ENCODE assay signal across 8 cellular contexts in genomic region chr12:27523305-27523641, GRCh38. TPM values are rescaled to one million over a fixed set of nuclear protein-coding genes. Genes with fewer than 3 reads are reported as not detected.
DNase-seq lines count a peak whose midpoint lies in the region; ATAC-seq and TF ChIP-seq lines count a peak whose summit lies in the region.

No MANE protein-coding gene starts in this region.

- H3K4me1 Mint-ChIP-seq in activated T-cell treated with anti-CD3 and anti-CD28 coated beads, Interleukin-2, amount 50 U/mL, for 72 hours (ENCODE audit: low read depth), result peaks cover 27% of the 10 kb centered on the region
- peaks cover 19% of the 10 kb centered on the region for H3K4me1 Mint-ChIP-seq in activated CD4-positive, alpha-beta memory T cell treated with anti-CD3 and anti-CD28 coated beads, Interleukin-2, amount 10 ng/mL, durations not matched to agents 7 days and 5 days

- no peak for TF ChIP-seq POLR2A in testis (IDR thresholded peaks at IDR 0.05)

- H3K27me3 ChIP-seq in iPS-20b (ENCODE audit: insufficient read depth, low read length), result peaks cover 15% of the 10 kb centered on the region
- no peaks in the 10 kb centered on the region for H3K27me3 ChIP-seq in testis

- CTCF ChIA-PET in activated CD4-positive, alpha-beta memory T cell treated with anti-CD3 and anti-CD28 coated beads, Interleukin-2, amount 10 ng/mL, durations not matched to agents 7 days and 5 days (lab: Charles Lee), result interaction anchor here (1.6 kb wide), 1 partner anchor 89 kb away, joined by 7 read pairs; no protein-coding TSS in a partner anchor

- no peaks in the 10 kb centered on the region for H3K9me3 Mint-ChIP-seq in activated T-cell treated with anti-CD3 and anti-CD28 coated beads, Interleukin-2, amount 50 U/mL, for 72 hours
- H3K9me3 Mint-ChIP-seq in activated CD4-positive, alpha-beta memory T cell treated with anti-CD3 and anti-CD28 coated beads, Interleukin-2, amount 10 ng/mL, durations not matched to agents 7 days and 5 days, result no peaks in the 10 kb centered on the region

- H3K9me3 ChIP-seq in iPS-20b (ENCODE audit: insufficient read depth, low read depth, low read length) (no peaks in the 10 kb centered on the region), testis (no peaks in the 10 kb centered on the region)

- H3K4me3 ChIP-seq in iPS-20b (ENCODE audit: low read length), result peak overlapping the region; percentile 74
- peak overlapping the region; percentile 66 to 82 for H3K4me3 ChIP-seq in testis

- WGBS in testis, 2 donors, result 1% methylated on average over 6 of the region's 6 CpGs

- no peak for DNase-seq in activated T-cell treated with anti-CD3 and anti-CD28 coated beads, Interleukin-2, amount 50 U/mL, for 72 hours
- DNase-seq in activated T-cell treated with anti-CD3 and anti-CD28 coated beads, Interleukin-2, amount 50 U/mL, for 1 hour, result no peak
- no peak for DNase-seq in activated CD4-positive, alpha-beta memory T cell treated with anti-CD3 and anti-CD28 coated beads, Interleukin-2, amount 10 ng/mL, durations not matched to agents 7 days and 5 days
- DNase-seq in testis (no peak), ecto neural progenitor cell (ENCODE audit: low spot score) (no peak), AG20443 (ENCODE audit: low spot score) (no peak)

- peak; percentile 4 to 6 for ATAC-seq in activated T-cell treated with anti-CD3 and anti-CD28 coated beads, Interleukin-2, amount 50 U/mL, for 72 hours (replicated peaks in 1 of 2)
- ATAC-seq in HG03064 (IDR thresholded peaks at IDR 0.05; ENCODE audit: low read depth, unreplicated experiment), result peak; percentile 3

- no peak for TF ChIP-seq CTCF in testis (IDR thresholded peaks at IDR 0.05)

- H3K36me3 ChIP-seq in iPS-20b (ENCODE audit: insufficient read depth, low read depth, low read length), result no peaks in the 10 kb centered on the region
- H3K36me3 ChIP-seq in testis (ENCODE audit: low read depth, missing control alignments), result no peaks in the 10 kb centered on the region

- H3K4me3 Mint-ChIP-seq in activated T-cell treated with anti-CD3 and anti-CD28 coated beads, Interleukin-2, amount 50 U/mL, for 72 hours, result peak overlapping the region; percentile 93 to 94
- H3K4me3 Mint-ChIP-seq in activated CD4-positive, alpha-beta memory T cell treated with anti-CD3 and anti-CD28 coated beads, Interleukin-2, amount 10 ng/mL, durations not matched to agents 7 days and 5 days, result peak overlapping the region; percentile 90

- H3K4me1 ChIP-seq in iPS-20b (ENCODE audit: insufficient read depth, low read length), result peaks cover 23% of the 10 kb centered on the region; the same call in 1 of the 2 replicates
- H3K4me1 ChIP-seq in testis, result peaks cover 12% of the 10 kb centered on the region

- H3K9ac ChIP-seq in iPS-20b (ENCODE audit: low read depth, low read length), result peak overlapping the region; percentile 84; the same call in 1 of the 2 replicates

- H3K27me3 Mint-ChIP-seq in activated T-cell treated with anti-CD3 and anti-CD28 coated beads, Interleukin-2, amount 50 U/mL, for 72 hours (ENCODE audit: low read depth), result peaks cover 55% of the 10 kb centered on the region
- H3K27me3 Mint-ChIP-seq in activated CD4-positive, alpha-beta memory T cell treated with anti-CD3 and anti-CD28 coated beads, Interleukin-2, amount 10 ng/mL, durations not matched to agents 7 days and 5 days, result peaks cover 38% of the 10 kb centered on the region

- H3K27ac ChIP-seq in iPS-20b (ENCODE audit: low read length) (peak overlapping the region; percentile 19), testis (peak overlapping the region; percentile 87 to 90)

- H3K27ac Mint-ChIP-seq in activated T-cell treated with anti-CD3 and anti-CD28 coated beads, Interleukin-2, amount 50 U/mL, for 72 hours, result peak overlapping the region; percentile 89
- peak overlapping the region; percentile 71 for H3K27ac Mint-ChIP-seq in activated CD4-positive, alpha-beta memory T cell treated with anti-CD3 and anti-CD28 coated beads, Interleukin-2, amount 10 ng/mL, durations not matched to agents 7 days and 5 days

- no peaks in the 10 kb centered on the region for H3K36me3 Mint-ChIP-seq in activated T-cell treated with anti-CD3 and anti-CD28 coated beads, Interleukin-2, amount 50 U/mL, for 72 hours (ENCODE audit: insufficient read depth in 2 of 2)
- no peaks in the 10 kb centered on the region for H3K36me3 Mint-ChIP-seq in activated CD4-positive, alpha-beta memory T cell treated with anti-CD3 and anti-CD28 coated beads, Interleukin-2, amount 10 ng/mL, durations not matched to agents 7 days and 5 days (ENCODE audit: low read depth)

- intact Hi-C loops in testis (cut with DNase I; ENCODE audit: low total_unique reads), result no loop called here

- POLR2A ChIA-PET in activated CD4-positive, alpha-beta memory T cell treated with anti-CD3 and anti-CD28 coated beads, Interleukin-2, amount 10 ng/mL, durations not matched to agents 7 days and 5 days (lab: Charles Lee), result interaction anchor here (0.7 kb wide), 1 partner anchor 139 kb away, joined by 3 read pairs; no protein-coding TSS in a partner anchor

RNA-seq across cellular contexts. Expression of gene PPFIBP1, which starts 0.7 kb away (rescaled TPM):
- 1 to 10 TPM; 7.5 to 8.1 TPM for total RNA-seq in activated T-cell treated with anti-CD3 and anti-CD28 coated beads, Interleukin-2, amount 50 U/mL, for 72 hours
- 1 to 10 TPM; 7.3 to 9.7 TPM for total RNA-seq in activated CD4-positive, alpha-beta memory T cell treated with anti-CD3 and anti-CD28 coated beads, Interleukin-2, amount 10 ng/mL, durations not matched to agents 7 days and 5 days
- total RNA-seq in testis, result 10 to 100 TPM; 75.3 to 87.8 TPM
- polyA plus RNA-seq in testis (ENCODE audit: insufficient read depth, low read depth, low replicate concordance), result 33.4 TPM

Comparison
In these comparisons a context has a peak if more than half of its experiments do, and no peak if none do; other contexts are left out.
1. RNA of gene PPFIBP1, which starts 0.7 kb away (total RNA-seq): 75.3 to 87.8 TPM in testis; 7.3 to 9.7 TPM in activated CD4-positive, alpha-beta memory T cell treated with anti-CD3 and anti-CD28 coated beads, Interleukin-2, amount 10 ng/mL, durations not matched to agents 7 days and 5 days and 7.5 to 8.1 TPM in activated T-cell treated with anti-CD3 and anti-CD28 coated beads, Interleukin-2, amount 50 U/mL, for 72 hours; every median in the first group is over 4 times any median in the second.